Comparison of ENCODE assay signal across 1 cellular context in the genomic region with DNA sequence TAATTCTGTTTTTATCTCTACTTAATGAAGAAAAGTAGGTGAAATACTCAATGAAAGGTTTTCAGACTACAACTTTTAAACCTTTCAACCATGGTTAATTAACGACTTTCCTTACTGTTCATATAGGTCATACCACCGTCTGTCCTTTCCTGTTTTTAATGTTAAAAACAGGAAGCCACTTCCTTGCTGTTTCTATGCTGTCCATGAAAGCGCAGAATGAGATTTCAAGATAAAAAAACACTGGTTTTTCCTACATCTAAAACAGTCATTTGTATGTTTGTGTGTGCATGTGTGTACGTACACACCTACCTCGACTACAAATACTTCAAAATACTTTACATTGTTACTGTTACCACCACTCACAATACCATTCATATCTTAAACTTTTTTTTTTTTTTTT.
TF ChIP-seq lines count a peak whose summit lies in the region.

No MANE protein-coding gene starts in this region.

TF ChIP-seq in GM23338, 12 proteins besides CTCF, POLR2A, EP300 and RAD21 (continued from another document):
- TF ChIP-seq, protein P1, sequence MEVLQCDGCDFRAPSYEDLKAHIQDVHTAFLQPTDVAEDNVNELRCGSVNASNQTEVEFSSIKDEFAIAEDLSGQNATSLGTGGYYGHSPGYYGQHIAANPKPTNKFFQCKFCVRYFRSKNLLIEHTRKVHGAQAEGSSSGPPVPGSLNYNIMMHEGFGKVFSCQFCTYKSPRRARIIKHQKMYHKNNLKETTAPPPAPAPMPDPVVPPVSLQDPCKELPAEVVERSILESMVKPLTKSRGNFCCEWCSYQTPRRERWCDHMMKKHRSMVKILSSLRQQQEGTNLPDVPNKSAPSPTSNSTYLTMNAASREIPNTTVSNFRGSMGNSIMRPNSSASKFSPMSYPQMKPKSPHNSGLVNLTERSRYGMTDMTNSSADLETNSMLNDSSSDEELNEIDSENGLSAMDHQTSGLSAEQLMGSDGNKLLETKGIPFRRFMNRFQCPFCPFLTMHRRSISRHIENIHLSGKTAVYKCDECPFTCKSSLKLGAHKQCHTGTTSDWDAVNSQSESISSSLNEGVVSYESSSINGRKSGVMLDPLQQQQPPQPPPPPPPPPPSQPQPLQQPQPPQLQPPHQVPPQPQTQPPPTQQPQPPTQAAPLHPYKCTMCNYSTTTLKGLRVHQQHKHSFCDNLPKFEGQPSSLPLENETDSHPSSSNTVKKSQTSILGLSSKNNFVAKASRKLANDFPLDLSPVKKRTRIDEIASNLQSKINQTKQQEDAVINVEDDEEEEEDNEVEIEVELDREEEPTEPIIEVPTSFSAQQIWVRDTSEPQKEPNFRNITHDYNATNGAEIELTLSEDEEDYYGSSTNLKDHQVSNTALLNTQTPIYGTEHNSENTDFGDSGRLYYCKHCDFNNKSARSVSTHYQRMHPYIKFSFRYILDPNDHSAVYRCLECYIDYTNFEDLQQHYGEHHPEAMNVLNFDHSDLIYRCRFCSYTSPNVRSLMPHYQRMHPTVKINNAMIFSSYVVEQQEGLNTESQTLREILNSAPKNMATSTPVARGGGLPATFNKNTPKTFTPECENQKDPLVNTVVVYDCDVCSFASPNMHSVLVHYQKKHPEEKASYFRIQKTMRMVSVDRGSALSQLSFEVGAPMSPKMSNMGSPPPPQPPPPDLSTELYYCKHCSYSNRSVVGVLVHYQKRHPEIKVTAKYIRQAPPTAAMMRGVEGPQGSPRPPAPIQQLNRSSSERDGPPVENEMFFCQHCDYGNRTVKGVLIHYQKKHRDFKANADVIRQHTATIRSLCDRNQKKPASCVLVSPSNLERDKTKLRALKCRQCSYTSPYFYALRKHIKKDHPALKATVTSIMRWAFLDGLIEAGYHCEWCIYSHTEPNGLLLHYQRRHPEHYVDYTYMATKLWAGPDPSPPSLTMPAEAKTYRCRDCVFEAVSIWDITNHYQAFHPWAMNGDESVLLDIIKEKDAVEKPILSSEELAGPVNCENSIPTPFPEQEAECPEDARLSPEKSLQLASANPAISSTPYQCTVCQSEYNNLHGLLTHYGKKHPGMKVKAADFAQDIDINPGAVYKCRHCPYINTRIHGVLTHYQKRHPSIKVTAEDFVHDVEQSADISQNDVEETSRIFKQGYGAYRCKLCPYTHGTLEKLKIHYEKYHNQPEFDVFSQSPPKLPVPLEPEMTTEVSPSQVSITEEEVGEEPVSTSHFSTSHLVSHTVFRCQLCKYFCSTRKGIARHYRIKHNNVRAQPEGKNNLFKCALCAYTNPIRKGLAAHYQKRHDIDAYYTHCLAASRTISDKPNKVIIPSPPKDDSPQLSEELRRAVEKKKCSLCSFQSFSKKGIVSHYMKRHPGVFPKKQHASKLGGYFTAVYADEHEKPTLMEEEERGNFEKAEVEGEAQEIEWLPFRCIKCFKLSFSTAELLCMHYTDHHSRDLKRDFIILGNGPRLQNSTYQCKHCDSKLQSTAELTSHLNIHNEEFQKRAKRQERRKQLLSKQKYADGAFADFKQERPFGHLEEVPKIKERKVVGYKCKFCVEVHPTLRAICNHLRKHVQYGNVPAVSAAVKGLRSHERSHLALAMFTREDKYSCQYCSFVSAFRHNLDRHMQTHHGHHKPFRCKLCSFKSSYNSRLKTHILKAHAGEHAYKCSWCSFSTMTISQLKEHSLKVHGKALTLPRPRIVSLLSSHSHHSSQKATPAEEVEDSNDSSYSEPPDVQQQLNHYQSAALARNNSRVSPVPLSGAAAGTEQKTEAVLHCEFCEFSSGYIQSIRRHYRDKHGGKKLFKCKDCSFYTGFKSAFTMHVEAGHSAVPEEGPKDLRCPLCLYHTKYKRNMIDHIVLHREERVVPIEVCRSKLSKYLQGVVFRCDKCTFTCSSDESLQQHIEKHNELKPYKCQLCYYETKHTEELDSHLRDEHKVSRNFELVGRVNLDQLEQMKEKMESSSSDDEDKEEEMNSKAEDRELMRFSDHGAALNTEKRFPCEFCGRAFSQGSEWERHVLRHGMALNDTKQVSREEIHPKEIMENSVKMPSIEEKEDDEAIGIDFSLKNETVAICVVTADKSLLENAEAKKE (CRISPR knock-in tag; IDR thresholded peaks at IDR 0.05) = no peak
